ENCODE assay signal across 33 cellular contexts in the genomic region with DNA sequence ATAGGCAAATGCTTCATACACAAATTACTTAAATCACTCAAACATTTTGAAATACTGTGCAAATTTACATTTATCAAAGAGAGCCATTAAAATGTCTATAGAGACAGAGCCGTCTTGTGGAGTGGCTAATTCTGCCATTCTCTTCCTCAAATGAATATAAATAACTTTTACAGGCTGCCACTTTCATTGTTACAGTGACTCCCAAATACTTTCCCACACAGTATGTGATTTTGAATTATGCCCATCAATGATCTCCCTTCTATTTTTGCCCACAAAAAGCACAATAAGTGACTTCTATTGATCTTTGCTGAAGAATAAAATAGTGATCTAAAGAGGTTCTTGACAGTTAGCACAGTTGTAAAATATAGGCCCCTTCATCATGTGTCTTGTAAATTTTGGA.
"Had no signal": no experiment of that assay in that cellular context is flagged by ENCODE, and none has a peak within 500 bp of the region (broad histone marks: within the 10 kb centered on the region; RNA-seq: fewer than 3 reads in every experiment).

No MANE protein-coding gene starts in this region.

- DNase-seq: activated CD4-positive, alpha-beta memory T cell treated with anti-CD3 and anti-CD28 coated beads for 36 hours; activated CD4-positive, alpha-beta T cell treated with anti-CD3 and anti-CD28 coated beads for 36 hours; activated CD4-positive, alpha-beta T cell treated with anti-CD3 and anti-CD28 coated beads, Interleukin-2, amount 10 ng/mL, durations not matched to agents 7 days and 5 days; activated CD8-positive, alpha-beta memory T cell treated with anti-CD3 and anti-CD28 coated beads, Interleukin-2, amount 50 U/mL, for 4 hours; activated effector memory CD4-positive, alpha-beta T cell treated with Interleukin-2 at 50 U/mL for 16 hours; activated naive CD4-positive, alpha-beta T cell treated with anti-CD3 and anti-CD28 coated beads, Interleukin-2, amount 10 ng/mL, durations not matched to agents 7 days and 5 days; activated naive CD8-positive, alpha-beta T cell treated with anti-CD3 and anti-CD28 coated beads, Interleukin-2, amount 50 U/mL, for 24 hours; activated T-cell treated with anti-CD3 and anti-CD28 coated beads for 4 hours; activated T-cell treated with anti-CD3 and anti-CD28 coated beads, Interleukin-2, amount 50 U/mL, for 4 hours; anterior cingulate cortex; caudate nucleus; cerebellar nuclear complex; Kasumi-1; MG63; NCI-H1048; NCI-H1105 treated with DMSO at 0.1 percent for 48 hours; NCI-H1436; NCI-H1694; NCI-H2029; NCI-H2171 treated with DMSO at 0.1 percent for 48 hours; NCI-H2227 treated with DMSO at 0.1 percent for 48 hours; NCI-H446; NCI-H510A treated with DMSO at 0.1 percent for 48 hours; NCI-H526 treated with DMSO at 0.1 percent for 48 hours; NK-92 treated with Interleukin-12 subunit alpha and Interleukin-12 subunit beta, amount 100 ng/mL, for 24 hours; PC-3; SIG-M5 had no signal

- H3K27ac Mint-ChIP-seq: activated CD4-positive, alpha-beta memory T cell treated with anti-CD3 and anti-CD28 coated beads for 36 hours; activated CD4-positive, alpha-beta T cell treated with anti-CD3 and anti-CD28 coated beads for 36 hours; activated CD4-positive, alpha-beta T cell treated with anti-CD3 and anti-CD28 coated beads, Interleukin-2, amount 10 ng/mL, durations not matched to agents 7 days and 5 days; activated naive CD4-positive, alpha-beta T cell treated with anti-CD3 and anti-CD28 coated beads, Interleukin-2, amount 10 ng/mL, durations not matched to agents 7 days and 5 days; activated naive CD8-positive, alpha-beta T cell; activated naive CD8-positive, alpha-beta T cell treated with anti-CD3 and anti-CD28 coated beads, Interleukin-2, amount 50 U/mL, for 24 hours; brain; WTC11 had no signal

- H3K36me3 ChIP-seq: MG63 had no signal

- H3K9me3 ChIP-seq: MG63 had no signal

- H3K27me3 ChIP-seq: MG63 had no signal

- H3K27me3 Mint-ChIP-seq: activated CD4-positive, alpha-beta memory T cell treated with anti-CD3 and anti-CD28 coated beads for 36 hours; activated CD4-positive, alpha-beta T cell treated with anti-CD3 and anti-CD28 coated beads for 36 hours; activated CD4-positive, alpha-beta T cell treated with anti-CD3 and anti-CD28 coated beads, Interleukin-2, amount 10 ng/mL, durations not matched to agents 7 days and 5 days; activated naive CD4-positive, alpha-beta T cell treated with anti-CD3 and anti-CD28 coated beads, Interleukin-2, amount 10 ng/mL, durations not matched to agents 7 days and 5 days; activated naive CD8-positive, alpha-beta T cell; activated naive CD8-positive, alpha-beta T cell treated with anti-CD3 and anti-CD28 coated beads, Interleukin-2, amount 50 U/mL, for 24 hours; brain had no signal

- H3K36me3 Mint-ChIP-seq: activated CD4-positive, alpha-beta memory T cell treated with anti-CD3 and anti-CD28 coated beads for 36 hours; activated naive CD4-positive, alpha-beta T cell treated with anti-CD3 and anti-CD28 coated beads, Interleukin-2, amount 10 ng/mL, durations not matched to agents 7 days and 5 days; activated naive CD8-positive, alpha-beta T cell; brain had no signal

- ATAC-seq: activated CD4-positive, alpha-beta T cell treated with anti-CD3 and anti-CD28 coated beads for 36 hours; activated CD4-positive, CD25-positive, alpha-beta regulatory T cell treated with anti-CD3 and anti-CD28 coated beads, Interleukin-2, amount 50 U/mL, for 24 hours; activated naive CD8-positive, alpha-beta T cell treated with anti-CD3 and anti-CD28 coated beads, Interleukin-2, amount 50 U/mL, for 24 hours; activated T-cell treated with anti-CD3 and anti-CD28 coated beads, Interleukin-2, amount 50 U/mL, for 4 hours; PC-3; Right ventricle myocardium inferior; WTC11 had no signal

- H3K4me3 ChIP-seq: MG63 had no signal

- H3K4me3 Mint-ChIP-seq: activated CD4-positive, alpha-beta memory T cell treated with anti-CD3 and anti-CD28 coated beads for 36 hours; activated CD4-positive, alpha-beta T cell treated with anti-CD3 and anti-CD28 coated beads for 36 hours; activated CD4-positive, alpha-beta T cell treated with anti-CD3 and anti-CD28 coated beads, Interleukin-2, amount 10 ng/mL, durations not matched to agents 7 days and 5 days; activated naive CD4-positive, alpha-beta T cell treated with anti-CD3 and anti-CD28 coated beads, Interleukin-2, amount 10 ng/mL, durations not matched to agents 7 days and 5 days; activated naive CD8-positive, alpha-beta T cell; activated naive CD8-positive, alpha-beta T cell treated with anti-CD3 and anti-CD28 coated beads, Interleukin-2, amount 50 U/mL, for 24 hours; activated T-cell treated with anti-CD3 and anti-CD28 coated beads, Interleukin-2, amount 50 U/mL, for 4 hours; brain; WTC11 had no signal

- H3K27ac ChIP-seq: RWPE1 had no signal

- H3K9me3 Mint-ChIP-seq: activated CD4-positive, alpha-beta memory T cell treated with anti-CD3 and anti-CD28 coated beads for 36 hours; activated CD4-positive, alpha-beta T cell treated with anti-CD3 and anti-CD28 coated beads, Interleukin-2, amount 10 ng/mL, durations not matched to agents 7 days and 5 days had no signal

- H3K4me1 Mint-ChIP-seq: activated CD4-positive, alpha-beta T cell treated with anti-CD3 and anti-CD28 coated beads for 36 hours; activated CD4-positive, alpha-beta T cell treated with anti-CD3 and anti-CD28 coated beads, Interleukin-2, amount 10 ng/mL, durations not matched to agents 7 days and 5 days; activated naive CD4-positive, alpha-beta T cell treated with anti-CD3 and anti-CD28 coated beads, Interleukin-2, amount 10 ng/mL, durations not matched to agents 7 days and 5 days; activated naive CD8-positive, alpha-beta T cell treated with anti-CD3 and anti-CD28 coated beads, Interleukin-2, amount 50 U/mL, for 24 hours had no signal
